ENCODE assay signal across 18 cellular contexts in the genomic region with DNA sequence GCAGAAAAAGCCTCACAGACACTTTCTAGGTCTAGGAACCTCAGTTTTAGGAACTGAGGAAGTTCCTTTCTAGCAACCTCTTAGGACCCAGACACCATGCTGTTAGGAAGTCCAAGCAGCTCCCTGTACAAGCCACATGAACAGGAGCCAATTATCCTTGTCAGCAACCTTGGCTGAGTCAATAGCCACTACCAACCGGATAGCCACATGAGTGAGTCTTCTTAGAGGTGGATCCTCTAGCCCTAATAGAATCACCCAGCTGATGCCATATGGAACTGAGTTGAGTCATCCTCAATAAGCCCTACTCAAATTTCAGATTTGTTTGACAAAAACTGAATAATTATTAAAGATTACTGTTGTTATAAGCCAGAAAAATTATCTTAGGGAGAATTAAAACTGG.
DNase-seq lines count a peak whose midpoint lies in the region; ATAC-seq and TF ChIP-seq lines count a peak whose summit lies in the region.
"Had no signal": no experiment of that assay in that cellular context is flagged by ENCODE, and none has a peak within 500 bp of the region (broad histone marks: within the 10 kb centered on the region; RNA-seq: fewer than 3 reads in every experiment).

No MANE protein-coding gene starts in this region.

- no CpG with 5 or more reads among the region's 1 CpG for WGBS in right lobe of liver (ENCODE audit: insufficient coverage, low coverage, low lambda C conversion rate, missing lambda C conversion rate)

- ATAC-seq in HG03159 (IDR thresholded peaks at IDR 0.05; ENCODE audit: unreplicated experiment) (no peak), GM18907 (IDR thresholded peaks at IDR 0.05; ENCODE audit: unreplicated experiment) (no peak), right lobe of liver (no peak)
- ATAC-seq: K562, Right ventricle myocardium inferior had no signal

- no peaks in the 10 kb centered on the region for H3K4me1 ChIP-seq in right lobe of liver

- no peaks in the 10 kb centered on the region for H3K36me3 ChIP-seq in right lobe of liver

- H3K4me3 ChIP-seq in epithelial cell of esophagus (ENCODE audit: low read length) (no peak overlapping the region), right lobe of liver (no peak overlapping the region)
- H3K4me3 ChIP-seq: K562, SK-N-MC had no signal

- no peaks in the 10 kb centered on the region for H3K9me3 ChIP-seq in right lobe of liver

- no peak for TF ChIP-seq POLR2A in right lobe of liver (IDR thresholded peaks at IDR 0.05)

- DNase-seq in Daoy (ENCODE audit: low read depth) (peak; percentile 25), HCEC 1CT (peak; percentile 53), NCI-H524 (lab: John Stamatoyannopoulos, UW) (peak; percentile 74 to 95), epithelial cell of esophagus (ENCODE audit: low read depth) (peak; percentile 5), NCI-H1092 (lab: John Stamatoyannopoulos, UW) (no peak), right lobe of liver (no peak)
- DNase-seq: CD4-positive, CD25-positive, alpha-beta regulatory T cell; H7; NCI-H1105; NCI-H1694 treated with DMSO at 0.1 percent for 48 hours; NCI-H510A; NK-92 treated with Interleukin-12 subunit alpha and Interleukin-12 subunit beta, amount 100 ng/mL, for 24 hours; T-helper 1 cell had no signal

- intact Hi-C loops in right lobe of liver (cut with DNase I), result no loop called here

- no peak for TF ChIP-seq CTCF in epithelial cell of esophagus (IDR thresholded peaks at IDR 0.05; ENCODE audit: insufficient read depth, low read depth, low read length, missing control alignments)
- TF ChIP-seq CTCF in right lobe of liver (IDR thresholded peaks at IDR 0.05), result no peak

- no peaks in the 10 kb centered on the region for H3K27me3 ChIP-seq in right lobe of liver

- H3K27ac ChIP-seq in right lobe of liver, result no peak overlapping the region
- H3K27ac ChIP-seq: SK-N-MC had no signal

Comparison
In these comparisons a context has a peak if more than half of its experiments do, and no peak if none do; other contexts are left out.
1. DNase-seq: peak in Daoy (single experiment), HCEC 1CT (single experiment), NCI-H524 (2 of 2) and epithelial cell of esophagus (single experiment); none in NCI-H1092 (single experiment) and right lobe of liver (0 of 3).